1 cellular context compared by ENCODE assay signal in genomic region chr17:50364715-50365114, GRCh38.
TF ChIP-seq lines count a peak whose summit lies in the region.

No MANE protein-coding gene starts in this region.

TF ChIP-seq in GM12878, 131 proteins besides CTCF, POLR2A, EP300 and RAD21:
- TF ChIP-seq IRF5 (IDR thresholded peaks at IDR 0.05; ENCODE audit: borderline replicate concordance) = no peak
- TF ChIP-seq PKNOX1 (IDR thresholded peaks at IDR 0.05) = no peak
- no peak for TF ChIP-seq ZBTB33 (IDR thresholded peaks at IDR 0.05)
- no peak for TF ChIP-seq PML (IDR thresholded peaks at IDR 0.05; ENCODE audit: low read length)
- TF ChIP-seq MYB (IDR thresholded peaks at IDR 0.05; ENCODE audit: borderline replicate concordance, low read depth, low read length) = no peak
- no peak for TF ChIP-seq KDM1A (IDR thresholded peaks at IDR 0.05; ENCODE audit: borderline replicate concordance)
- no peak for TF ChIP-seq MTA2 (IDR thresholded peaks at IDR 0.05; ENCODE audit: low read depth)
- TF ChIP-seq FOXK2 (IDR thresholded peaks at IDR 0.05) = no peak
- no peak for TF ChIP-seq FOS (IDR thresholded peaks at IDR 0.05; ENCODE audit: borderline replicate concordance, extremely low read depth, insufficient read length)
- no peak for TF ChIP-seq SP1 (IDR thresholded peaks at IDR 0.05; ENCODE audit: low read depth, low read length)
- no peak for TF ChIP-seq ELK1 (IDR thresholded peaks at IDR 0.05; ENCODE audit: low read depth, low read length)
- no peak for TF ChIP-seq ASH2L (IDR thresholded peaks at IDR 0.05; ENCODE audit: borderline replicate concordance, low read depth)
